Comparison of ENCODE assay signal across 11 cellular contexts in the genomic region with DNA sequence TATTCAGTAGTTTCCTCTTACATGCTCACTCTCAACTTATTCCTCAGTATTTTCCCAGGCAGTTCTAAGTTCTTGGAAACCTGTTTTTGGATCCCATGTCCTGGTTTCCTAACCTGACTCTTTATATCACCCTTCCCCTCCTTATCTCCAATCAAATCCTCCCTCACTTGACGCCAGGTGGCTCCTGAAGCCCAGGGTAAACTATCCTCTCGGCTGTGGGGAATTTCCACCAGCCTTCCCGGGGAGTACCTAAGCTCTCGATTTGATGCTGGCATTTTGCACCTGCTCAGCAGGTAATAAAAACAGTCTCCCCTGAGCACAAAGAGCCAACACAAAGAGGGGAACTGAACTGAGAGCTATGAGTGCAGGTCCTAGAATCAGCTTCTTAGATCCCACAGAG.
DNase-seq lines count a peak whose midpoint lies in the region; ATAC-seq, FAIRE-seq and TF ChIP-seq lines count a peak whose summit lies in the region.
"Had no signal": no experiment of that assay in that cellular context is flagged by ENCODE, and none has a peak within 500 bp of the region (broad histone marks: within the 10 kb centered on the region; RNA-seq: fewer than 3 reads in every experiment).

No MANE protein-coding gene starts in this region.

- POLR2A ChIA-PET in HepG2 (lab: Yijun Ruan, JAX), result no interaction called here

- no TSS peak for BruUV-seq in HepG2 (replicated peaks; lab: Mats Ljungman, UMichigan)

- H4K20me1 ChIP-seq in HepG2 (ENCODE audit: insufficient read depth, low read length), result no peaks in the 10 kb centered on the region

- CTCF ChIA-PET in HepG2 (lab: Yijun Ruan, JAX; ENCODE audit: low intra/inter-chr PET ratio, low total read pairs), result no interaction called here

- no peak overlapping the region for H3K9ac ChIP-seq in HepG2 (ENCODE audit: insufficient read depth, low read depth, low read length)

- WGBS in HepG2 (ENCODE audit: low lambda C conversion rate), result 0% methylated on average over 4 of the region's 4 CpGs
- 73 to 77% (median 73%) methylated on average over 4 of the region's 4 CpGs for WGBS in ovary, 3 donors

- H3K27ac ChIP-seq in VCaP, result no peak overlapping the region
- no peak overlapping the region for H3K27ac ChIP-seq in HepG2 (ENCODE audit: extremely low read length, insufficient read depth, low read length)
- no peak overlapping the region for H3K27ac ChIP-seq in ovary

- no peaks in the 10 kb centered on the region for H3K36me3 ChIP-seq in HepG2 (replicated peaks in 1 of 2; ENCODE audit: control insufficient read depth in 1 of 2, insufficient read depth in 2 of 2, low read length in 2 of 2)
- H3K36me3 ChIP-seq in ovary, result no peaks in the 10 kb centered on the region

- peak; percentile 38; the same call in 1 of the 3 replicates for ATAC-seq in HepG2
- ATAC-seq: activated naive CD8-positive, alpha-beta T cell treated with anti-CD3 and anti-CD28 coated beads, Interleukin-2, amount 50 U/mL, for 24 hours; K562 had no signal

- intact Hi-C loops in HepG2 (cut with micrococcal nuclease; ENCODE audit: unreplicated experiment), result no loop called here
- intact Hi-C loops in ovary (cut with DNase I), result no loop called here

- DNase-seq in D721Med (ENCODE audit: insufficient read length, low spot score) (no peak), NCI-H2107 (lab: John Stamatoyannopoulos, UW) (peak; percentile 58), HepG2 (ENCODE audit: low spot score) (no peak), NCI-H1436 treated with DMSO at 0.1 percent for 48 hours (lab: John Stamatoyannopoulos, UW) (no peak), ovary (no peak), activated gamma-delta T cell (lab: John Stamatoyannopoulos, UW) (no peak)
- DNase-seq in NK-92 treated with Interleukin-12 subunit alpha and Interleukin-12 subunit beta, amount 100 ng/mL, for 24 hours (lab: John Stamatoyannopoulos, UW), result no peak
- DNase-seq: activated CD4-positive, alpha-beta memory T cell treated with anti-CD3 and anti-CD28 coated beads for 36 hours; activated naive CD8-positive, alpha-beta T cell treated with anti-CD3 and anti-CD28 coated beads, Interleukin-2, amount 50 U/mL, for 24 hours had no signal

- H2AFZ ChIP-seq in HepG2 (ENCODE audit: low read length), result no peak overlapping the region

- no peak for TF ChIP-seq EP300 in HepG2 (IDR thresholded peaks at IDR 0.05; ENCODE audit: low read depth in 2 of 2, low read length in 2 of 2)
- no peak for TF ChIP-seq EP300 in HepG2 (CRISPR knock-in tag; IDR thresholded peaks at IDR 0.05; ENCODE audit: borderline replicate concordance)
- no peak for TF ChIP-seq EP300 in ovary (IDR thresholded peaks at IDR 0.05)

- H3K79me2 ChIP-seq in HepG2 (ENCODE audit: insufficient read depth, low read length), result no peaks in the 10 kb centered on the region

- H3K9me3 ChIP-seq in HepG2 (ENCODE audit: low read length) (no peaks in the 10 kb centered on the region), ovary (no peaks in the 10 kb centered on the region)

- peak; percentile 58 for TF ChIP-seq CTCF in D721Med (IDR thresholded peaks at IDR 0.05; ENCODE audit: insufficient read depth, missing control alignments)
- TF ChIP-seq CTCF in VCaP (conservative IDR thresholded peaks at IDR 0.05), result peak; percentile 26; the same call in 1 of the 2 replicates
- TF ChIP-seq CTCF in HepG2 (CRISPR knock-in tag; IDR thresholded peaks at IDR 0.05), result peak; percentile 36
- TF ChIP-seq CTCF in ovary (IDR thresholded peaks at IDR 0.05), result no peak

- TF ChIP-seq POLR2A in HepG2 (IDR thresholded peaks at IDR 0.05; ENCODE audit: insufficient read depth in 1 of 2, low read depth in 2 of 2, low read length in 2 of 2) (no peak), ovary (IDR thresholded peaks at IDR 0.05) (no peak)

- H3K27me3 ChIP-seq in HepG2 (ENCODE audit: control insufficient read depth in 1 of 2, insufficient read depth in 2 of 2, low read length in 2 of 2) (no peaks in the 10 kb centered on the region), ovary (no peaks in the 10 kb centered on the region)

- H3K4me1 ChIP-seq in HepG2 (ENCODE audit: insufficient read depth, low read length) (no peaks in the 10 kb centered on the region), ovary (ENCODE audit: insufficient read depth) (peaks cover 4% of the 10 kb centered on the region)

- no peak for TF ChIP-seq RAD21 in HepG2 (CRISPR knock-in tag; IDR thresholded peaks at IDR 0.05)

- no peak for FAIRE-seq in D721Med (lab: Jason Lieb, UNC)
- no peak for FAIRE-seq in HepG2 (lab: Jason Lieb, UNC)
- FAIRE-seq: K562 had no signal

- H3K4me3 ChIP-seq in HepG2 (replicated peaks in 1 of 3; ENCODE audit: insufficient read depth in 1 of 3, low read depth in 2 of 3, low read length in 3 of 3) (no peak overlapping the region), ovary (no peak overlapping the region)
- H3K4me3 ChIP-seq: K562 had no signal

- in situ Hi-C loops in HepG2 (cut with HindIII; ENCODE audit: extremely low pct_ligation_motif_present, low pct_unique_long_range_greater_than_20kb), result loop anchor here (25.0 kb wide), 1 partner anchor 1397 kb away; a partner anchor contains a TSS

- no peak overlapping the region for H3K4me2 ChIP-seq in HepG2 (ENCODE audit: low read depth, low read length)

TF ChIP-seq in HepG2, 621 proteins besides CTCF, POLR2A, EP300 and RAD21:
- TF ChIP-seq STAG1 (CRISPR knock-in tag; IDR thresholded peaks at IDR 0.05) (peak; percentile 48; the same call in 1 of the 2 replicates), ZNF230 (CRISPR knock-in tag; IDR thresholded peaks at IDR 0.05) (no peak), NFKBIZ (CRISPR knock-in tag; IDR thresholded peaks at IDR 0.05) (no peak)
TF ChIP-seq in HepG2: peak in this region for 1.

Comparison
In these comparisons a context has a peak if more than half of its experiments do, and no peak if none do; other contexts are left out.
1. CTCF ChIP-seq: peak in D721Med (single experiment), VCaP (single experiment) and HepG2 (single experiment); none in ovary (0 of 3).